ENCODE assay signal across 23 cellular contexts in genomic region chr2:44192646-44193045, GRCh38. TPM values are rescaled to one million over a fixed set of nuclear protein-coding genes. Genes with fewer than 3 reads are reported as not detected.
DNase-seq lines count a peak whose midpoint lies in the region; ATAC-seq, FAIRE-seq and TF ChIP-seq lines count a peak whose summit lies in the region.
"Had no signal": no experiment of that assay in that cellular context is flagged by ENCODE, and none has a peak within 500 bp of the region (broad histone marks: within the 10 kb centered on the region; RNA-seq: fewer than 3 reads in every experiment).

No MANE protein-coding gene starts in this region.

- CTCF ChIA-PET in activated naive CD4-positive, alpha-beta T cell treated with anti-CD3 and anti-CD28 coated beads for 36 hours (lab: Charles Lee), result no interaction called here
- CTCF ChIA-PET in Panc1 (lab: Charles Lee), result no interaction called here
- CTCF ChIA-PET in GM12878 (lab: Yijun Ruan, JAX), result interaction anchor here (0.7 to 1.7 kb wide), 7 partner anchors 10 to 104 kb away, joined by 3 to 7 read pairs (median 5); no protein-coding TSS in a partner anchor

- intact Hi-C loops in activated naive CD4-positive, alpha-beta T cell treated with anti-CD3 and anti-CD28 coated beads for 36 hours (cut with micrococcal nuclease), result loop anchor here (5.0 kb wide), 1 partner anchor 45 kb away; no protein-coding TSS in a partner anchor
- intact Hi-C loops in Panc1 (cut with micrococcal nuclease; ENCODE audit: unreplicated experiment) (no loop called here), GM12878 (cut with micrococcal nuclease; ENCODE audit: unreplicated experiment) (no loop called here), natural killer cell (cut with micrococcal nuclease) (no loop called here), left ventricle myocardium inferior (cut with micrococcal nuclease) (no loop called here)

- TF ChIP-seq EP300 in GM12878 (IDR thresholded peaks at IDR 0.05; ENCODE audit: borderline replicate concordance in 1 of 2, control insufficient read depth in 1 of 2, low read depth in 2 of 2, low read length in 2 of 2), result no peak

- no peak for DNase-seq in activated naive CD4-positive, alpha-beta T cell treated with anti-CD3 and anti-CD28 coated beads for 36 hours
- DNase-seq in Panc1 (ENCODE audit: low read depth, low spot score), result no peak
- no peak for DNase-seq in GM12878 (ENCODE audit: low read depth, low spot score)
- no peak for DNase-seq in natural killer cell
- DNase-seq in DMS153 treated with DMSO at 0.1 percent for 48 hours (lab: John Stamatoyannopoulos, UW; ENCODE audit: unreplicated experiment), result no peak
- DNase-seq in left ventricle myocardium inferior, result no peak
- DNase-seq: AML-193, DMS79, GM23248, HCEC 1CT, Karpas-422, NCI-H1417, NCI-H187, NCI-H446 treated with DMSO at 0.1 percent for 48 hours, NCI-H526 treated with DMSO at 0.1 percent for 48 hours, PC-3, SHP77 treated with DMSO at 0.1 percent for 48 hours had no signal

- in situ Hi-C loops in Panc1 (cut with HindIII; ENCODE audit: low pct_unique_long_range_greater_than_20kb, low sequenced_read_pairs), result no loop called here
- in situ Hi-C loops in GM12878 (cut with MboI), result no loop called here

- no peak overlapping the region for H2AFZ ChIP-seq in GM12878 (ENCODE audit: control insufficient read depth, low read depth, low read length)
- H2AFZ ChIP-seq: GM23248 had no signal

- peak overlapping the region; percentile 43 for H3K27ac Mint-ChIP-seq in activated naive CD4-positive, alpha-beta T cell treated with anti-CD3 and anti-CD28 coated beads, Interleukin-2, amount 50 U/mL, for 24 hours
- no peak overlapping the region for H3K27ac Mint-ChIP-seq in activated naive CD4-positive, alpha-beta T cell treated with anti-CD3 and anti-CD28 coated beads for 36 hours
- H3K27ac Mint-ChIP-seq in natural killer cell, result peak overlapping the region in 1 of 2 donors; percentile 47

- no peaks in the 10 kb centered on the region for H3K27me3 Mint-ChIP-seq in activated naive CD4-positive, alpha-beta T cell treated with anti-CD3 and anti-CD28 coated beads, Interleukin-2, amount 50 U/mL, for 24 hours
- no peaks in the 10 kb centered on the region for H3K27me3 Mint-ChIP-seq in activated naive CD4-positive, alpha-beta T cell treated with anti-CD3 and anti-CD28 coated beads for 36 hours (ENCODE audit: low read depth)
- H3K27me3 Mint-ChIP-seq in natural killer cell (ENCODE audit: low read depth in 2 of 2), result no peaks in the 10 kb centered on the region

- H3K4me3 Mint-ChIP-seq in activated naive CD4-positive, alpha-beta T cell treated with anti-CD3 and anti-CD28 coated beads, Interleukin-2, amount 50 U/mL, for 24 hours, result no peak overlapping the region
- no peak overlapping the region for H3K4me3 Mint-ChIP-seq in activated naive CD4-positive, alpha-beta T cell treated with anti-CD3 and anti-CD28 coated beads for 36 hours
- peak overlapping the region; percentile 21 for H3K4me3 Mint-ChIP-seq in natural killer cell

- no peak overlapping the region for H3K4me3 ChIP-seq in Panc1 (ENCODE audit: low read depth in 2 of 2, low read length in 2 of 2)
- H3K4me3 ChIP-seq in GM12878, result no peak overlapping the region
- H3K4me3 ChIP-seq in left ventricle myocardium inferior, result no peak overlapping the region
- H3K4me3 ChIP-seq: GM23248 had no signal

- H3K4me1 ChIP-seq in Panc1 (ENCODE audit: control insufficient read depth, insufficient read depth, low read length) (no peaks in the 10 kb centered on the region), GM12878 (ENCODE audit: control insufficient read depth, insufficient read depth, low read length) (peaks cover 39% of the 10 kb centered on the region), left ventricle myocardium inferior (peaks cover 12% of the 10 kb centered on the region)

- H3K9me3 ChIP-seq in Panc1 (ENCODE audit: control insufficient read depth, insufficient read depth, low read depth, low read length), result no peaks in the 10 kb centered on the region
- H3K9me3 ChIP-seq in GM12878 (replicated peaks; ENCODE audit: control insufficient read depth, insufficient read depth, low read length), result no peaks in the 10 kb centered on the region; the same call in 2 of the 3 replicates
- no peaks in the 10 kb centered on the region for H3K9me3 ChIP-seq in left ventricle myocardium inferior (replicated peaks)

- no peak for FAIRE-seq in GM12878 (lab: Jason Lieb, UNC)

- H3K79me2 ChIP-seq in GM12878 (ENCODE audit: control insufficient read depth, insufficient read depth, low read length), result peaks cover 74% of the 10 kb centered on the region

- H3K9ac ChIP-seq in GM12878 (ENCODE audit: control insufficient read depth, insufficient read depth, low read length), result no peak overlapping the region
- H3K9ac ChIP-seq: GM23248 had no signal

- H3K4me1 Mint-ChIP-seq in activated naive CD4-positive, alpha-beta T cell treated with anti-CD3 and anti-CD28 coated beads, Interleukin-2, amount 50 U/mL, for 24 hours, result peaks cover 72% of the 10 kb centered on the region
- H3K4me1 Mint-ChIP-seq in activated naive CD4-positive, alpha-beta T cell treated with anti-CD3 and anti-CD28 coated beads for 36 hours (ENCODE audit: low read depth), result peaks cover 61% of the 10 kb centered on the region
- peaks cover 65 to 66% of the 10 kb centered on the region in 2 donors for H3K4me1 Mint-ChIP-seq in natural killer cell

- H3K36me3 Mint-ChIP-seq in activated naive CD4-positive, alpha-beta T cell treated with anti-CD3 and anti-CD28 coated beads, Interleukin-2, amount 50 U/mL, for 24 hours, result peaks cover 14% of the 10 kb centered on the region
- peaks cover 22% of the 10 kb centered on the region for H3K36me3 Mint-ChIP-seq in activated naive CD4-positive, alpha-beta T cell treated with anti-CD3 and anti-CD28 coated beads for 36 hours (ENCODE audit: low read depth)
- H3K36me3 Mint-ChIP-seq in natural killer cell, result no peaks in the 10 kb centered on the region

- peak overlapping the region; percentile 68 for H3K4me2 ChIP-seq in GM12878 (ENCODE audit: control insufficient read depth, insufficient read depth)

- no peak for TF ChIP-seq RAD21 in GM12878 (IDR thresholded peaks at IDR 0.05; ENCODE audit: insufficient read depth, low read depth, low read length)

- no peak for TF ChIP-seq POLR2A in GM12878 (IDR thresholded peaks at IDR 0.05; ENCODE audit: low read depth, low read length)

- no peak for TF ChIP-seq CTCF in Panc1 (IDR thresholded peaks at IDR 0.05)
- TF ChIP-seq CTCF in GM12878 (IDR thresholded peaks at IDR 0.05 in 2 of 3, conservative IDR thresholded peaks at IDR 0.05 in 1 of 3; ENCODE audit: control insufficient read depth in 2 of 3, extremely low read depth in 1 of 3, insufficient read depth in 1 of 3, low read depth in 3 of 3, low read length in 3 of 3), result no peak
- TF ChIP-seq CTCF in natural killer cell (IDR thresholded peaks at IDR 0.05), result no peak
- no peak for TF ChIP-seq CTCF in left ventricle myocardium inferior (IDR thresholded peaks at IDR 0.05; ENCODE audit: borderline replicate concordance)

- WGBS in GM12878 (ENCODE audit: insufficient coverage, insufficient replicate concordance, low lambda C conversion rate, missing lambda C conversion rate), result 100% methylated on average over 1 of the region's 1 CpG

- RAD21 ChIA-PET in GM12878 (lab: Charles Lee; ENCODE audit: unreplicated experiment), result interaction anchor here (1.7 to 2.7 kb wide), 3 partner anchors 10 to 22 kb away, joined by 8 to 19 read pairs (median 18); no protein-coding TSS in a partner anchor

- H3K36me3 ChIP-seq in Panc1 (ENCODE audit: control insufficient read depth, insufficient read depth, low read length) (no peaks in the 10 kb centered on the region), GM12878 (ENCODE audit: control insufficient read depth in 2 of 2, insufficient read depth in 2 of 2, low read length in 1 of 2) (no peaks in the 10 kb centered on the region; a peak in 2 of 4 replicates), left ventricle myocardium inferior (no peaks in the 10 kb centered on the region)

- POLR2A ChIA-PET in Panc1 (lab: Charles Lee), result interaction anchor here (0.6 kb wide), 1 partner anchor 1027 kb away, joined by 4 read pairs; no protein-coding TSS in a partner anchor
- POLR2A ChIA-PET in GM12878 (lab: Charles Lee), result interaction anchor here (0.6 to 2.1 kb wide), 3 partner anchors 20 to 530 kb away, joined by 3 to 8 read pairs (median 4); partner anchors contain the start of gene PPM1B

- no peaks in the 10 kb centered on the region; the same call in 1 of the 2 replicates for H4K20me1 ChIP-seq in GM12878 (ENCODE audit: control insufficient read depth, insufficient read depth)

- ATAC-seq in Panc1 (no peak), GM12878 (no peak), natural killer cell (no peak), GM19397 (IDR thresholded peaks at IDR 0.05; ENCODE audit: unreplicated experiment) (no peak)
- ATAC-seq: PC-3, SK-N-SH treated with all-trans-retinoic acid at 6 μM for 48 hours had no signal

- TSS peak; percentile 25 for BruUV-seq in Panc1 (replicated peaks; lab: Mats Ljungman, UMichigan)
- BruUV-seq in GM12878 (replicated peaks; lab: Mats Ljungman, UMichigan), result no TSS peak

- H3K27me3 ChIP-seq in Panc1 (ENCODE audit: control insufficient read depth, insufficient read depth, low read length), result no peaks in the 10 kb centered on the region
- H3K27me3 ChIP-seq in GM12878 (replicated peaks in 1 of 2; ENCODE audit: control insufficient read depth in 2 of 2, insufficient read depth in 2 of 2, low read length in 1 of 2), result no peaks in the 10 kb centered on the region
- no peaks in the 10 kb centered on the region for H3K27me3 ChIP-seq in left ventricle myocardium inferior (ENCODE audit: low read depth)

- SMC1A ChIA-PET in GM12878 (lab: Charles Lee; ENCODE audit: uncharacterized antibody, unreplicated experiment), result interaction anchor here (0.6 to 4.2 kb wide), 7 partner anchors 9 to 65 kb away, joined by 3 to 27 read pairs (median 19); no protein-coding TSS in a partner anchor

- H3K27ac ChIP-seq in Panc1 (ENCODE audit: low read length) (no peak overlapping the region), GM12878 (ENCODE audit: control insufficient read depth, insufficient read depth) (peak overlapping the region; percentile 59; the same call in 1 of the 2 replicates), left ventricle myocardium inferior (replicated peaks) (no peak overlapping the region)
- H3K27ac ChIP-seq: C4-2B, GM23248, HL-60, RWPE1 had no signal

- no peaks in the 10 kb centered on the region for H3K9me3 Mint-ChIP-seq in activated naive CD4-positive, alpha-beta T cell treated with anti-CD3 and anti-CD28 coated beads, Interleukin-2, amount 50 U/mL, for 24 hours
- H3K9me3 Mint-ChIP-seq in activated naive CD4-positive, alpha-beta T cell treated with anti-CD3 and anti-CD28 coated beads for 36 hours, result no peaks in the 10 kb centered on the region
- no peaks in the 10 kb centered on the region for H3K9me3 Mint-ChIP-seq in natural killer cell

RNA-seq across cellular contexts. Expression of gene PPM1B, which starts 24.0 kb away (rescaled TPM):
- 10 to 100 TPM; 38.6 to 39.3 TPM for total RNA-seq in activated naive CD4-positive, alpha-beta T cell treated with anti-CD3 and anti-CD28 coated beads for 36 hours
- total RNA-seq in Panc1 (2021; ENCODE audit: unreplicated experiment) (36.0 TPM), GM12878 (2014; rRNA removed) (16.3 and 21.9 TPM in 2 replicates), GM12878 (2014; rRNA removed; fragmentation: Illumina TruSeq; extraction: Trizol) (39.8 and 40.2 TPM in 2 replicates), GM12878 (2021) (31.1 and 33.2 TPM in 2 replicates), natural killer cell (100 to 1,000 TPM in 1 of 3 donors, 10 to 100 TPM in 2; 79.9 to 102 (median 98.8) TPM), left ventricle myocardium inferior (56.2 TPM)
- polyA plus RNA-seq in Panc1 (2012; ENCODE audit: insufficient read length), result 32.7 TPM
- total RNA-seq in GM12878 (2013; cell fraction: nucleolus; rRNA removed), result 131 and 134 TPM in 2 replicates
- polyA plus RNA-seq in GM12878 (2011; ENCODE audit: low read depth), result 18.4 TPM
- polyA plus RNA-seq in GM12878 (2011; rRNA removed) (53.4 and 82.6 TPM in 2 replicates), GM12878 (2014; fragmentation: Illumina TruSeq; extraction: Trizol) (36.3 and 50.2 TPM in 2 replicates), GM12878 (2014; fragmentation: Nextera tagmentation; extraction: Ambion mirVana) (10 to 100 TPM; 12.5 to 22.3 TPM), GM12878 (2014; rRNA removed) (22.6 and 27.5 TPM in 2 replicates), GM12878 (2016; fragmentation: Nextera tagmentation; extraction: Ambion mirVana) (10 to 100 TPM; 37.0 to 42.1 TPM)
- polyA plus RNA-seq in GM12878 (2011; cell fraction: cytosol; rRNA removed), result 15.7 and 18.1 TPM in 2 replicates
- polyA plus RNA-seq in GM12878 (2011; cell fraction: nucleus; rRNA removed), result 13.9 and 16.1 TPM in 2 replicates
- polyA plus RNA-seq in GM12878 (2012), result 21.0 and 23.6 TPM in 2 replicates
- 60.8 and 94.6 TPM in 2 replicates for polyA minus RNA-seq in GM12878 (2011; rRNA and poly(A)+ RNA removed)
- 27.3 and 31.1 TPM in 2 replicates for polyA minus RNA-seq in GM12878 (2011; cell fraction: cytosol; rRNA and poly(A)+ RNA removed)
- polyA minus RNA-seq in GM12878 (2011; cell fraction: nucleus; rRNA and poly(A)+ RNA removed), result 20.7 and 28.8 TPM in 2 replicates
